ENCODE assay signal across 25 cellular contexts in the genomic region with DNA sequence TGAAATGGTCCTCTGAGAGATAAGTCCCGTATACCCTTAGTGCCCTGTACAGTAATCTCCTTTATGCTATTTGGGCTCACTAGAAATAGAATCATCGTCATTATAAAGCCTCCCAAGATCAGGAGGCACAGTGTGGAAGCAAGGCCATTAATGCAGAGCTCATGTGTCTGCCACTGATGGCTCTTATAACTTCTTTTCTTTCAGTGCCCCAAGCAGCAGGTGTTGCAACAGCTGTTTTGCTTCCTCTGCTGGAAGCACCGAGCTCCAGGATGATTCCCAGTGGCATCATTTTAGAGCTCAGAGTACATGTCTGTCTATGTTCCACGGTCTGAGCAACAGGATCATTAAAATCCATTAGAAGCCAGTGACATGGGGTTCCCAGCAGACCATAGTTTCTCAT.
DNase-seq lines count a peak whose midpoint lies in the region; ATAC-seq lines count a peak whose summit lies in the region.
"Had no signal": no experiment of that assay in that cellular context is flagged by ENCODE, and none has a peak within 500 bp of the region (broad histone marks: within the 10 kb centered on the region; RNA-seq: fewer than 3 reads in every experiment).

No MANE protein-coding gene starts in this region.

- ATAC-seq in HG02852 (IDR thresholded peaks at IDR 0.05; ENCODE audit: unreplicated experiment) = no peak
- ATAC-seq: activated CD4-positive, CD25-positive, alpha-beta regulatory T cell treated with anti-CD3 and anti-CD28 coated beads, Interleukin-2, amount 50 U/mL, for 24 hours; upper lobe of right lung had no signal

- DNase-seq in DMS53 treated with DMSO at 0.1 percent for 48 hours (lab: John Stamatoyannopoulos, UW; ENCODE audit: unreplicated experiment) (peak; percentile 41), NCI-H128 (lab: John Stamatoyannopoulos, UW; ENCODE audit: unreplicated experiment) (peak; percentile 55), NCI-H510A (lab: John Stamatoyannopoulos, UW) (peak; percentile 35), left kidney (ENCODE audit: low read depth, low spot score) (peak; percentile 77), GM03348 (ENCODE audit: low spot score) (no peak), inferior parietal cortex (ENCODE audit: extremely low spot score) (no peak)
- DNase-seq: activated CD4-positive, alpha-beta memory T cell treated with anti-CD3 and anti-CD28 coated beads for 36 hours; activated naive CD4-positive, alpha-beta T cell treated with Interleukin-2 at 50 U/mL for 16 hours; Caco-2; caudate nucleus; cortex of kidney; DND-41; GF-D8; islet precursor cell; left ventricle myocardium inferior; mesenchymal stem cell; MV-4-11; NCI-H1930; NCI-H226; ovary; SK-N-SH; stimulated activated naive CD4-positive, alpha-beta T cell treated with Interleukin-2 at 50 U/mL for 16 hours; upper lobe of right lung had no signal

Comparison
In these comparisons a context has a peak if more than half of its experiments do, and no peak if none do; other contexts are left out.
1. DNase-seq: peak in DMS53 treated with DMSO at 0.1 percent for 48 hours (single experiment), NCI-H128 (single experiment), NCI-H510A (single experiment) and left kidney (single experiment); none in GM03348 (single experiment) and inferior parietal cortex (single experiment).